ENCODE assay signal across 13 cellular contexts in the genomic region with DNA sequence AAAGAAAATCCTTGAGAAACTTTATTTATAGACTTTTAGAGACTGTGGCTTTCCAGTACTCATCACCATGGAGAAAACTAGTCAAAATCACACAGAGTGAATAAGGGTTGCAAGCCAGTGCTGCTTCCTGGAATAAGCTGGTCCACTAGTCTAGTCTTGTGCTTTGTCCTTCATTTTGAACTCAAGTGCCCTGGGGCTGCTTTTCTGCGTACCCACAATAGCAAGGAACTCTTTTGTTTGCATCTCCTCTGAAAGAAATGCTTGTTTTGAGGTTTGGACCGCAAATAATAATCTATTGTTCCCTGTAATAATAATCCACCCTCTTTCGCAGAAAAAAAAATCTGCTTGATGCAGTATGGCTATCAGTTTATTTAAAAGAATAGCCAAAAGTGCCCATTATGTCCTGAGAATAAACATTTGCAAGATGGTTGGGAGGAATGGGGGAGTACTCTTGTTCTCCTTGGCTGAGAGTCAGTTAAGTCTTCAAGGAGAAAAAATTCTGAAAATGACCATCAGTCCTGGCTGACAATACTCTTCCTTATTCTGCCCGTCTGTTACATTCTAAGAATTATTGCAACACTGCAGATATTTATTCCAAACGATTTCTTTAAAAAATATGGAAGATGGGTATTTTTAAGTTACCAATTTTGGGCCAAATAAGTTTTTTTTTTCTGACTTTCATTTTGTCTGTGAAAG. TPM values are rescaled to one million over a fixed set of nuclear protein-coding genes. Genes with fewer than 3 reads are reported as not detected.
DNase-seq lines count a peak whose midpoint lies in the region; ATAC-seq and TF ChIP-seq lines count a peak whose summit lies in the region.
"Had no signal": no experiment of that assay in that cellular context is flagged by ENCODE, and none has a peak within 500 bp of the region (broad histone marks: within the 10 kb centered on the region; RNA-seq: fewer than 3 reads in every experiment).

No MANE protein-coding gene starts in this region.

- H3K27ac ChIP-seq in caudate nucleus (ENCODE audit: low read depth, low read length): peak overlapping the region; percentile 58
- no peak overlapping the region for H3K27ac ChIP-seq in coronary artery
- H3K27ac ChIP-seq: esophagus squamous epithelium, Peyer's patch had no signal

- peak; percentile 11 to 47 for DNase-seq in AML-193 (lab: John Stamatoyannopoulos, UW)
- peak; percentile 52 for DNase-seq in MV-4-11 (lab: John Stamatoyannopoulos, UW)
- DNase-seq in caudate nucleus (lab: John Stamatoyannopoulos, UW): peak in 44 of 61 donors; percentile 3 to 80 (median 36)
- DNase-seq in inferior parietal cortex (ENCODE audit: extremely low spot score): peak; percentile 80
- DNase-seq in coronary artery (ENCODE audit: low spot score): no peak
- no peak for DNase-seq in LoVo (ENCODE audit: low spot score)
- no peak for DNase-seq in activated T-cell treated with anti-CD3 and anti-CD28 coated beads, Interleukin-2, amount 50 U/mL, for 1 hour
- no peak for DNase-seq in activated CD4-positive, alpha-beta T cell treated with anti-CD3 and anti-CD28 coated beads for 36 hours
- DNase-seq: activated naive CD4-positive, alpha-beta T cell treated with anti-CD3 and anti-CD28 coated beads, Interleukin-2, amount 10 ng/mL, durations not matched to agents 7 days and 5 days; esophagus squamous epithelium; immature natural killer cell; Karpas-422; Peyer's patch had no signal

- intact Hi-C loops in activated CD4-positive, alpha-beta T cell treated with anti-CD3 and anti-CD28 coated beads for 36 hours (cut with DNase I, micrococcal nuclease): no loop called here

- no peak for TF ChIP-seq CTCF in coronary artery (IDR thresholded peaks at IDR 0.05)

- peaks cover 24% of the 10 kb centered on the region for H3K4me1 Mint-ChIP-seq in activated CD4-positive, alpha-beta T cell treated with anti-CD3 and anti-CD28 coated beads for 36 hours

- no peak overlapping the region for H3K4me3 ChIP-seq in coronary artery
- H3K4me3 ChIP-seq: esophagus squamous epithelium, Peyer's patch had no signal

- H3K27ac Mint-ChIP-seq in activated CD4-positive, alpha-beta T cell treated with anti-CD3 and anti-CD28 coated beads for 36 hours: no peak overlapping the region
- H3K27ac Mint-ChIP-seq: activated naive CD4-positive, alpha-beta T cell treated with anti-CD3 and anti-CD28 coated beads, Interleukin-2, amount 10 ng/mL, durations not matched to agents 7 days and 5 days; immature natural killer cell had no signal

- no peaks in the 10 kb centered on the region for H3K9me3 Mint-ChIP-seq in activated CD4-positive, alpha-beta T cell treated with anti-CD3 and anti-CD28 coated beads for 36 hours (ENCODE audit: low read depth)
- H3K9me3 Mint-ChIP-seq: activated naive CD4-positive, alpha-beta T cell treated with anti-CD3 and anti-CD28 coated beads, Interleukin-2, amount 10 ng/mL, durations not matched to agents 7 days and 5 days; immature natural killer cell had no signal

- CTCF ChIA-PET in activated CD4-positive, alpha-beta T cell treated with anti-CD3 and anti-CD28 coated beads for 36 hours (lab: Charles Lee): interaction anchor here (1.3 kb wide), 1 partner anchor 13 kb away, joined by 3 read pairs; no protein-coding TSS in a partner anchor

- POLR2A ChIA-PET in activated CD4-positive, alpha-beta T cell treated with anti-CD3 and anti-CD28 coated beads for 36 hours (lab: Charles Lee): no interaction called here

- no peak overlapping the region for H3K4me3 Mint-ChIP-seq in activated CD4-positive, alpha-beta T cell treated with anti-CD3 and anti-CD28 coated beads for 36 hours
- H3K4me3 Mint-ChIP-seq: activated naive CD4-positive, alpha-beta T cell treated with anti-CD3 and anti-CD28 coated beads, Interleukin-2, amount 10 ng/mL, durations not matched to agents 7 days and 5 days; immature natural killer cell had no signal

- ATAC-seq in activated CD4-positive, alpha-beta T cell treated with anti-CD3 and anti-CD28 coated beads for 36 hours: no peak

- H3K36me3 Mint-ChIP-seq in activated CD4-positive, alpha-beta T cell treated with anti-CD3 and anti-CD28 coated beads for 36 hours (ENCODE audit: low read depth): peaks cover 13% of the 10 kb centered on the region

- H3K27me3 Mint-ChIP-seq in activated CD4-positive, alpha-beta T cell treated with anti-CD3 and anti-CD28 coated beads for 36 hours: no peaks in the 10 kb centered on the region
- H3K27me3 Mint-ChIP-seq: activated naive CD4-positive, alpha-beta T cell treated with anti-CD3 and anti-CD28 coated beads, Interleukin-2, amount 10 ng/mL, durations not matched to agents 7 days and 5 days had no signal

RNA-seq across cellular contexts. Expression of a gene that starts 41.9 kb away (rescaled TPM):
- 10 to 100 TPM; 22.3 to 23.0 TPM for total RNA-seq in activated CD4-positive, alpha-beta T cell treated with anti-CD3 and anti-CD28 coated beads for 36 hours

Comparison
In these comparisons a context has a peak if more than half of its experiments do, and no peak if none do; other contexts are left out.
1. DNase-seq: peak in AML-193 (2 of 2), MV-4-11 (single experiment), caudate nucleus (44 of 61) and inferior parietal cortex (single experiment); none in coronary artery (single experiment), LoVo (single experiment), activated T-cell treated with anti-CD3 and anti-CD28 coated beads, Interleukin-2, amount 50 U/mL, for 1 hour (single experiment) and activated CD4-positive, alpha-beta T cell treated with anti-CD3 and anti-CD28 coated beads for 36 hours (single experiment).